Comparison of ENCODE assay signal across 26 cellular contexts in genomic region chr2:240948086-240948485, GRCh38. TPM values are rescaled to one million over a fixed set of nuclear protein-coding genes. Genes with fewer than 3 reads are reported as not detected.
DNase-seq lines count a peak whose midpoint lies in the region; ATAC-seq, FAIRE-seq and TF ChIP-seq lines count a peak whose summit lies in the region.
"Had no signal": no experiment of that assay in that cellular context is flagged by ENCODE, and none has a peak within 500 bp of the region (broad histone marks: within the 10 kb centered on the region; RNA-seq: fewer than 3 reads in every experiment).

No MANE protein-coding gene starts in this region.

- no peak overlapping the region for H3K4me2 ChIP-seq in osteoblast (ENCODE audit: insufficient read depth, low read length)
- H3K4me2 ChIP-seq: A549 had no signal

- peak; percentile 25 for DNase-seq in activated CD8-positive, alpha-beta memory T cell treated with anti-CD3 and anti-CD28 coated beads, Interleukin-2, amount 50 U/mL, for 48 hours
- no peak for DNase-seq in activated CD8-positive, alpha-beta memory T cell treated with anti-CD3 and anti-CD28 coated beads for 24 hours
- no peak for DNase-seq in bronchial epithelial cell (ENCODE audit: low read depth)
- peak; percentile 14 for DNase-seq in osteoblast (ENCODE audit: insufficient read length, low spot score, missing footprints)
- peak; percentile 3 for DNase-seq in transverse colon
- DNase-seq in ureter (ENCODE audit: low spot score): no peak
- DNase-seq in NCI-H510A (lab: John Stamatoyannopoulos, UW): no peak
- DNase-seq: DMS 273 treated with DMSO at 0.1 percent for 48 hours, GF-D8, IMR-90, Kasumi-1, MM.1S, NCI-H1092 treated with DMSO at 0.1 percent for 48 hours, NCI-H187, NCI-H2171, NCI-H446, NCI-H748 treated with DMSO at 0.1 percent for 48 hours had no signal

- TF ChIP-seq CTCF in bronchial epithelial cell (IDR thresholded peaks at IDR 0.05; ENCODE audit: insufficient read depth, low read length, severe bottlenecking) (no peak), osteoblast (IDR thresholded peaks at IDR 0.05; ENCODE audit: extremely low read depth, low read depth, low read length) (no peak), transverse colon (IDR thresholded peaks at IDR 0.05) (no peak)

- H3K27me3 ChIP-seq in bronchial epithelial cell (ENCODE audit: control insufficient read depth, insufficient read depth, low read length) (no peaks in the 10 kb centered on the region), osteoblast (ENCODE audit: insufficient read depth, low read length) (no peaks in the 10 kb centered on the region), transverse colon (no peaks in the 10 kb centered on the region)
- H3K27me3 ChIP-seq: SJCRH30 had no signal

- H3K4me1 ChIP-seq in osteoblast (ENCODE audit: insufficient read depth, low read length): no peaks in the 10 kb centered on the region
- H3K4me1 ChIP-seq in transverse colon: no peaks in the 10 kb centered on the region
- H3K4me1 ChIP-seq: A549 had no signal

- no peaks in the 10 kb centered on the region for H3K79me2 ChIP-seq in osteoblast (ENCODE audit: insufficient read depth, low read length)

- in situ Hi-C loops in transverse colon (cut with MboI; ENCODE audit: low pct_ligation_motif_present in 1 of 4, low pct_unique_long_range_greater_than_20kb in 1 of 4, low sequenced_read_pairs in 3 of 4): no loop called here

- intact Hi-C loops in transverse colon (cut with DNase I; ENCODE audit: low total_unique reads): no loop called here

- no peak for TF ChIP-seq POLR2A in transverse colon (IDR thresholded peaks at IDR 0.05)

- peak; percentile 36 for FAIRE-seq in bronchial epithelial cell (lab: Jason Lieb, UNC)
- FAIRE-seq: A549, GM12891, GM18507, H54 had no signal

- no peak for TF ChIP-seq EP300 in transverse colon (IDR thresholded peaks at IDR 0.05; ENCODE audit: low read depth)

- no peaks in the 10 kb centered on the region for H4K20me1 ChIP-seq in osteoblast (ENCODE audit: insufficient read depth, low read length)

- H3K4me3 ChIP-seq in bronchial epithelial cell (ENCODE audit: low read depth, low read length) (no peak overlapping the region), osteoblast (ENCODE audit: insufficient read depth, low read length) (no peak overlapping the region), transverse colon (no peak overlapping the region)
- H3K4me3 ChIP-seq: A549, SJCRH30 had no signal

- no peak overlapping the region for H3K27ac ChIP-seq in osteoblast (ENCODE audit: low read depth, low read length)
- H3K27ac ChIP-seq in transverse colon: no peak overlapping the region
- H3K27ac ChIP-seq: A549, C4-2B, SJCRH30 had no signal

- H3K9me3 ChIP-seq in osteoblast (ENCODE audit: low read depth, low read length) (no peaks in the 10 kb centered on the region), transverse colon (no peaks in the 10 kb centered on the region)
- H3K9me3 ChIP-seq: A549, SJCRH30 had no signal

- 89 to 100% methylated on average over 2 to 8 of the region's 8 CpGs for WGBS in transverse colon (ENCODE audit: low coverage in 1 of 2), 2 donors

- H3K36me3 ChIP-seq in bronchial epithelial cell (ENCODE audit: control insufficient read depth, insufficient read depth, low read length) (no peaks in the 10 kb centered on the region), osteoblast (ENCODE audit: insufficient read depth, low read length) (no peaks in the 10 kb centered on the region), transverse colon (no peaks in the 10 kb centered on the region)
- H3K36me3 ChIP-seq: SJCRH30 had no signal

- no peak overlapping the region for H2AFZ ChIP-seq in osteoblast (ENCODE audit: low read length)

- ATAC-seq in GM18520 (IDR thresholded peaks at IDR 0.05; ENCODE audit: unreplicated experiment): no peak
- ATAC-seq: A549 had no signal

RNA-seq across cellular contexts. Expression of gene CROCC2, which starts 42.0 kb away (rescaled TPM):
- total RNA-seq in bronchial epithelial cell (0.26 TPM in 1 of 2 replicates, not detected in the other), osteoblast (under 0.01 TPM in 2 replicates), transverse colon (not detected), ureter (0.23 TPM)
- total RNA-seq: Daoy, HT-29, IMR-90 had no signal

RNA-seq across cellular contexts. Expression of gene SNED1, which starts 50.3 kb away (rescaled TPM):
- 0.26 and 0.38 TPM in 2 replicates for total RNA-seq in bronchial epithelial cell
- total RNA-seq in osteoblast: 94.8 and 127 TPM in 2 replicates
- 10 to 100 TPM in 3 of 4 donors, 1 to 10 TPM in 1; 8.2 to 65.5 (median 30.0) TPM for total RNA-seq in transverse colon
- total RNA-seq in ureter: 41.8 TPM
- total RNA-seq: HT-29 had no signal

RNA-seq across cellular contexts. Expression of gene MAB21L4, which starts 52.1 kb away (rescaled TPM):
- total RNA-seq in bronchial epithelial cell (0.53 and 5.1 TPM in 2 replicates), osteoblast (not detected in 2 replicates), transverse colon (10 to 100 TPM in 1 of 4 donors, 1 to 10 TPM in 2, not detected in 1; 4.9 to 11.6 (median 9.8) TPM), ureter (2.5 TPM)
- total RNA-seq: Daoy, IMR-90 had no signal

Comparison
In these comparisons a context has a peak if more than half of its experiments do, and no peak if none do; other contexts are left out.
1. DNase-seq: peak in activated CD8-positive, alpha-beta memory T cell treated with anti-CD3 and anti-CD28 coated beads, Interleukin-2, amount 50 U/mL, for 48 hours (single experiment), osteoblast (single experiment) and transverse colon (single experiment); none in activated CD8-positive, alpha-beta memory T cell treated with anti-CD3 and anti-CD28 coated beads for 24 hours (single experiment), bronchial epithelial cell (single experiment), ureter (single experiment) and NCI-H510A (single experiment).